In genomic region chr2:65281626-65282351, GRCh38 we compare ENCODE assay signal across 1 cellular context.
TF ChIP-seq lines count a peak whose summit lies in the region.

No MANE protein-coding gene starts in this region.

TF ChIP-seq in GM23338, 12 proteins besides CTCF, POLR2A, EP300 and RAD21 (continued from another document):
- TF ChIP-seq ZNF462 (CRISPR knock-in tag; IDR thresholded peaks at IDR 0.05) = no peak
- TF ChIP-seq, protein P1, sequence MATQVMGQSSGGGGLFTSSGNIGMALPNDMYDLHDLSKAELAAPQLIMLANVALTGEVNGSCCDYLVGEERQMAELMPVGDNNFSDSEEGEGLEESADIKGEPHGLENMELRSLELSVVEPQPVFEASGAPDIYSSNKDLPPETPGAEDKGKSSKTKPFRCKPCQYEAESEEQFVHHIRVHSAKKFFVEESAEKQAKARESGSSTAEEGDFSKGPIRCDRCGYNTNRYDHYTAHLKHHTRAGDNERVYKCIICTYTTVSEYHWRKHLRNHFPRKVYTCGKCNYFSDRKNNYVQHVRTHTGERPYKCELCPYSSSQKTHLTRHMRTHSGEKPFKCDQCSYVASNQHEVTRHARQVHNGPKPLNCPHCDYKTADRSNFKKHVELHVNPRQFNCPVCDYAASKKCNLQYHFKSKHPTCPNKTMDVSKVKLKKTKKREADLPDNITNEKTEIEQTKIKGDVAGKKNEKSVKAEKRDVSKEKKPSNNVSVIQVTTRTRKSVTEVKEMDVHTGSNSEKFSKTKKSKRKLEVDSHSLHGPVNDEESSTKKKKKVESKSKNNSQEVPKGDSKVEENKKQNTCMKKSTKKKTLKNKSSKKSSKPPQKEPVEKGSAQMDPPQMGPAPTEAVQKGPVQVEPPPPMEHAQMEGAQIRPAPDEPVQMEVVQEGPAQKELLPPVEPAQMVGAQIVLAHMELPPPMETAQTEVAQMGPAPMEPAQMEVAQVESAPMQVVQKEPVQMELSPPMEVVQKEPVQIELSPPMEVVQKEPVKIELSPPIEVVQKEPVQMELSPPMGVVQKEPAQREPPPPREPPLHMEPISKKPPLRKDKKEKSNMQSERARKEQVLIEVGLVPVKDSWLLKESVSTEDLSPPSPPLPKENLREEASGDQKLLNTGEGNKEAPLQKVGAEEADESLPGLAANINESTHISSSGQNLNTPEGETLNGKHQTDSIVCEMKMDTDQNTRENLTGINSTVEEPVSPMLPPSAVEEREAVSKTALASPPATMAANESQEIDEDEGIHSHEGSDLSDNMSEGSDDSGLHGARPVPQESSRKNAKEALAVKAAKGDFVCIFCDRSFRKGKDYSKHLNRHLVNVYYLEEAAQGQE (IDR thresholded peaks at IDR 0.05; ENCODE audit: unreplicated experiment) = no peak
- no peak for TF ChIP-seq ZNF331 (CRISPR knock-in tag; IDR thresholded peaks at IDR 0.05; ENCODE audit: low read depth)
- TF ChIP-seq CREB1 (CRISPR knock-in tag; IDR thresholded peaks at IDR 0.05; ENCODE audit: low read depth) = no peak
